ENCODE assay signal across 15 cellular contexts in genomic region chrX:114584434-114584943, GRCh38. TPM values are rescaled to one million over a fixed set of nuclear protein-coding genes. Genes with fewer than 3 reads are reported as not detected.
DNase-seq lines count a peak whose midpoint lies in the region; ATAC-seq and TF ChIP-seq lines count a peak whose summit lies in the region.
"Had no signal": no experiment of that assay in that cellular context is flagged by ENCODE, and none has a peak within 500 bp of the region (broad histone marks: within the 10 kb centered on the region; RNA-seq: fewer than 3 reads in every experiment).

No MANE protein-coding gene starts in this region.

- H4K20me1 ChIP-seq in GM23248 (ENCODE audit: insufficient read depth) = no peaks in the 10 kb centered on the region

- peak; percentile 2 for DNase-seq in GM23248
- no peak for DNase-seq in astrocyte of the cerebellum (ENCODE audit: low read depth)
- DNase-seq in sciatic nerve (ENCODE audit: low spot score) = no peak
- DNase-seq in stimulated activated CD4-positive, alpha-beta T cell treated with anti-CD3 and anti-CD28 coated beads, Interleukin-12 subunit alpha, Interleukin-12 subunit beta, amount 100 ng/mL, for 4 hours = no peak
- no peak for DNase-seq in stimulated activated naive CD8-positive, alpha-beta T cell treated with anti-CD3 and anti-CD28 coated beads, Interleukin-15, Interleukin-2, amounts not matched to agents 100 U/mL and 50 U/mL, for 24 hours
- DNase-seq: CD4-positive, alpha-beta T cell; stimulated activated naive CD8-positive, alpha-beta T cell treated with anti-CD3 and anti-CD28 coated beads, Interleukin-15, amount 100 ng/mL, for 72 hours had no signal

- no peaks in the 10 kb centered on the region for H3F3A ChIP-seq in GM23248 (ENCODE audit: insufficient read depth)

- H3K4me2 ChIP-seq in GM23248 (ENCODE audit: unreplicated experiment) = no peak overlapping the region

- H3K9me2 ChIP-seq in GM23248 (ENCODE audit: insufficient read depth) = no peaks in the 10 kb centered on the region

- peak; percentile 36 for ATAC-seq in sciatic nerve
- no peak for ATAC-seq in HG03196 (IDR thresholded peaks at IDR 0.05; ENCODE audit: unreplicated experiment)
- no peak for ATAC-seq in stimulated activated naive CD8-positive, alpha-beta T cell treated with anti-CD3 and anti-CD28 coated beads, Interleukin-15, Interleukin-2, amounts not matched to agents 100 U/mL and 50 U/mL, for 24 hours
- ATAC-seq in GM19324 (IDR thresholded peaks at IDR 0.05; ENCODE audit: low FRiP score, unreplicated experiment) = no peak
- ATAC-seq: activated CD4-positive, CD25-positive, alpha-beta regulatory T cell treated with anti-CD3 and anti-CD28 coated beads, Interleukin-2, amount 50 U/mL, for 24 hours; stimulated activated naive CD8-positive, alpha-beta T cell treated with anti-CD3 and anti-CD28 coated beads, Interleukin-15, amount 100 ng/mL, for 72 hours had no signal

- H3K79me2 ChIP-seq in GM23248 (ENCODE audit: insufficient read depth) = no peaks in the 10 kb centered on the region

- no peaks in the 10 kb centered on the region for H3K9me3 ChIP-seq in GM23248 (ENCODE audit: low read depth)
- H3K9me3 ChIP-seq in iPS-20b (ENCODE audit: insufficient read depth, low read depth, low read length) = no peaks in the 10 kb centered on the region

- H3K27me3 ChIP-seq in GM23248 (replicated peaks; ENCODE audit: insufficient read depth) = peaks cover 30% of the 10 kb centered on the region
- H3K27me3 ChIP-seq in iPS-20b (ENCODE audit: insufficient read depth, low read length) = peaks cover 84% of the 10 kb centered on the region

- H3K36me3 ChIP-seq in GM23248 (ENCODE audit: low read depth) (no peaks in the 10 kb centered on the region), iPS-20b (ENCODE audit: insufficient read depth, low read depth, low read length) (no peaks in the 10 kb centered on the region)

- in situ Hi-C loops in GM23248 (cut with MboI) = no loop called here
- in situ Hi-C loops in astrocyte of the cerebellum (cut with HindIII; ENCODE audit: low sequenced_read_pairs) = no loop called here

- no peak overlapping the region for H3K27ac ChIP-seq in GM23248
- no peak overlapping the region for H3K27ac ChIP-seq in iPS-20b (ENCODE audit: low read length)

- TF ChIP-seq CTCF in astrocyte of the cerebellum (IDR thresholded peaks at IDR 0.05; ENCODE audit: low read depth, low read length, missing control alignments) = no peak

- H3K4me3 ChIP-seq in GM23248 (no peak overlapping the region), astrocyte of the cerebellum (ENCODE audit: low read depth, low read length) (peak overlapping the region; percentile 19), iPS-20b (ENCODE audit: low read length) (peak overlapping the region; percentile 65)

- H3K4me1 ChIP-seq in GM23248 (ENCODE audit: insufficient read depth) = no peaks in the 10 kb centered on the region
- H3K4me1 ChIP-seq in iPS-20b (ENCODE audit: insufficient read depth, low read length) = no peaks in the 10 kb centered on the region; the same call in 1 of the 2 replicates

- intact Hi-C loops in sciatic nerve (cut with DNase I) = no loop called here

- WGBS in GM23248 (ENCODE audit: low coverage in 1 of 2, low lambda C conversion rate in 2 of 2, missing lambda C conversion rate in 2 of 2), 2 experiments = 4 to 12% methylated on average over 18 to 48 of the region's 53 CpGs

- H2AFZ ChIP-seq in GM23248 = no peak overlapping the region

- H3K9ac ChIP-seq in GM23248 = no peak overlapping the region
- H3K9ac ChIP-seq in iPS-20b (ENCODE audit: low read depth, low read length) = no peak overlapping the region; the same call in 1 of the 2 replicates

RNA-seq across cellular contexts. Expression of gene HTR2C, which starts 0.6 kb away (rescaled TPM):
- not detected in 2 replicates for total RNA-seq in GM23248 (2014; rRNA removed; shearing (Covaris generic))
- not detected in 2 replicates for polyA plus RNA-seq in GM23248 (2016; fragmentation: Nextera tagmentation; extraction: Ambion mirVana)
- 0.22 TPM for total RNA-seq in sciatic nerve
- total RNA-seq: CD4-positive, alpha-beta T cell; glomerular endothelial cell; LHCN-M2; mesenteric fat pad; SK-MEL-5 had no signal
